ENCODE assay signal across 12 cellular contexts in the genomic region with DNA sequence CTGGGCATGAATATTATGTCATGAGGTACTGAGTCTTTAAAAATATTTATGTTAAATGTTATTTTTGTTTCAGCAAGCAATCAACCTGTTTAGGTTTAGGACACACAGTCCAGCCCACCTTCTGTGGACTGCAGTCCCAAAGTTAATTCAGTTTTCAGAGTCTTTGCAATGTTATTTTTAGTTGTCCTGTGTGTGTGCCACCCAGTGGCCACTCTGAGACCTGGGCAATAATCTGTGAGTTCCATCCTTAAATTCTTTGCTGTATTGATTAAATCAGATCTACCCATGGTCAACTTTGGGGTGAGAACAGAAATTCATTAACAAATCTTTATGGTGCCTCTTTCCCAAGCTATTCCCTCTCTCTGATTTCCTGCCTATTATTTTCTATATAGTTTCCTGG.
DNase-seq lines count a peak whose midpoint lies in the region; ATAC-seq and TF ChIP-seq lines count a peak whose summit lies in the region.
"Had no signal": no experiment of that assay in that cellular context is flagged by ENCODE, and none has a peak within 500 bp of the region (broad histone marks: within the 10 kb centered on the region; RNA-seq: fewer than 3 reads in every experiment).

No MANE protein-coding gene starts in this region.

- H3K4me2 ChIP-seq in neural progenitor cell, result no peak overlapping the region

- no peaks in the 10 kb centered on the region for H3K36me3 ChIP-seq in neural progenitor cell

- H3K9me3 Mint-ChIP-seq in neural progenitor cell, result no peaks in the 10 kb centered on the region
- no peaks in the 10 kb centered on the region for H3K9me3 Mint-ChIP-seq in activated naive CD8-positive, alpha-beta T cell treated with anti-CD3 and anti-CD28 coated beads, Interleukin-2, amount 50 U/mL, for 24 hours

- no peaks in the 10 kb centered on the region for H4K20me1 ChIP-seq in neural progenitor cell (ENCODE audit: low read depth)

- H3K4me1 ChIP-seq in neural progenitor cell, result no peaks in the 10 kb centered on the region

- no peak for ATAC-seq in activated naive CD8-positive, alpha-beta T cell treated with anti-CD3 and anti-CD28 coated beads, Interleukin-2, amount 50 U/mL, for 24 hours
- no peak for ATAC-seq in GM21515 (IDR thresholded peaks at IDR 0.05; ENCODE audit: unreplicated experiment)
- ATAC-seq: naive thymus-derived CD8-positive, alpha-beta T cell had no signal

- TF ChIP-seq CTCF in GM12865 (IDR thresholded peaks at IDR 0.05; ENCODE audit: insufficient read depth, low read depth, low read length, missing control alignments), result peak; percentile 28
- TF ChIP-seq CTCF in cardiac fibroblast (IDR thresholded peaks at IDR 0.05; ENCODE audit: low read depth, low read length), result peak; percentile 12
- peak; percentile 69 for TF ChIP-seq CTCF in neural progenitor cell (IDR thresholded peaks at IDR 0.05)

- H3K27me3 ChIP-seq in neural progenitor cell, result no peaks in the 10 kb centered on the region

- peak; percentile 6 for DNase-seq in GM12865 (ENCODE audit: low read depth)
- peak; percentile 2 for DNase-seq in M059J (ENCODE audit: low read depth)
- DNase-seq in cardiac fibroblast (ENCODE audit: low read depth in 2 of 2), result peak; percentile 0 to 6
- no peak for DNase-seq in neural progenitor cell (ENCODE audit: low spot score)
- no peak for DNase-seq in stimulated activated CD4-positive, alpha-beta T cell treated with anti-CD3 and anti-CD28 coated beads, Interleukin-4, amount 100 ng/mL, for 4 hours
- no peak for DNase-seq in activated naive CD8-positive, alpha-beta T cell treated with anti-CD3 and anti-CD28 coated beads, Interleukin-2, amount 50 U/mL, for 24 hours
- DNase-seq: activated T-cell treated with anti-CD3 and anti-CD28 coated beads for 4 hours; cerebellar nuclear complex; naive thymus-derived CD8-positive, alpha-beta T cell; NCI-H524; stimulated activated CD4-positive, alpha-beta T cell treated with anti-CD3 and anti-CD28 coated beads, Interleukin-2, amount 100 ng/mL, for 48 hours had no signal

- H3K9me3 ChIP-seq in neural progenitor cell (ENCODE audit: low read depth), result no peaks in the 10 kb centered on the region

- H3K4me3 Mint-ChIP-seq in neural progenitor cell, result no peak overlapping the region
- no peak overlapping the region for H3K4me3 Mint-ChIP-seq in activated naive CD8-positive, alpha-beta T cell treated with anti-CD3 and anti-CD28 coated beads, Interleukin-2, amount 50 U/mL, for 24 hours
- H3K4me3 Mint-ChIP-seq: naive thymus-derived CD8-positive, alpha-beta T cell had no signal

- no peak overlapping the region for H3K4me3 ChIP-seq in GM12865 (ENCODE audit: low read depth, low read length)
- H3K4me3 ChIP-seq in cardiac fibroblast (replicated peaks in 1 of 2; ENCODE audit: low read depth in 2 of 2, low read length in 2 of 2), result no peak overlapping the region
- no peak overlapping the region for H3K4me3 ChIP-seq in neural progenitor cell

- H3F3A ChIP-seq in neural progenitor cell (ENCODE audit: low read depth), result no peaks in the 10 kb centered on the region

- H3K27ac ChIP-seq in neural progenitor cell, result no peak overlapping the region

- no peaks in the 10 kb centered on the region for H3K27me3 Mint-ChIP-seq in neural progenitor cell (ENCODE audit: insufficient read depth, low read depth)
- peaks cover 4% of the 10 kb centered on the region for H3K27me3 Mint-ChIP-seq in activated naive CD8-positive, alpha-beta T cell treated with anti-CD3 and anti-CD28 coated beads, Interleukin-2, amount 50 U/mL, for 24 hours

- H2AFZ ChIP-seq in neural progenitor cell (replicated peaks), result peak overlapping the region; percentile 51

- H3K79me2 ChIP-seq in neural progenitor cell (ENCODE audit: low read depth), result no peaks in the 10 kb centered on the region

- H3K9ac ChIP-seq in neural progenitor cell, result no peak overlapping the region

- H3K36me3 Mint-ChIP-seq in neural progenitor cell, result no peaks in the 10 kb centered on the region
- H3K36me3 Mint-ChIP-seq in activated naive CD8-positive, alpha-beta T cell treated with anti-CD3 and anti-CD28 coated beads, Interleukin-2, amount 50 U/mL, for 24 hours (ENCODE audit: low read depth), result no peaks in the 10 kb centered on the region

- no peak overlapping the region for H3K27ac Mint-ChIP-seq in neural progenitor cell
- no peak overlapping the region for H3K27ac Mint-ChIP-seq in activated naive CD8-positive, alpha-beta T cell treated with anti-CD3 and anti-CD28 coated beads, Interleukin-2, amount 50 U/mL, for 24 hours
- H3K27ac Mint-ChIP-seq: naive thymus-derived CD8-positive, alpha-beta T cell had no signal

- H3K4me1 Mint-ChIP-seq in neural progenitor cell, result no peaks in the 10 kb centered on the region
- no peaks in the 10 kb centered on the region for H3K4me1 Mint-ChIP-seq in activated naive CD8-positive, alpha-beta T cell treated with anti-CD3 and anti-CD28 coated beads, Interleukin-2, amount 50 U/mL, for 24 hours
- H3K4me1 Mint-ChIP-seq: naive thymus-derived CD8-positive, alpha-beta T cell had no signal

Comparison
In these comparisons a context has a peak if more than half of its experiments do, and no peak if none do; other contexts are left out.
1. DNase-seq: peak in GM12865 (single experiment), M059J (single experiment) and cardiac fibroblast (2 of 2); none in neural progenitor cell (single experiment), stimulated activated CD4-positive, alpha-beta T cell treated with anti-CD3 and anti-CD28 coated beads, Interleukin-4, amount 100 ng/mL, for 4 hours (0 of 2) and activated naive CD8-positive, alpha-beta T cell treated with anti-CD3 and anti-CD28 coated beads, Interleukin-2, amount 50 U/mL, for 24 hours (single experiment).
2. CTCF ChIP-seq: peak in every context shown above with its lines; median percentile 69 in neural progenitor cell; 28 in GM12865; 12 in cardiac fibroblast.